In the genomic region with DNA sequence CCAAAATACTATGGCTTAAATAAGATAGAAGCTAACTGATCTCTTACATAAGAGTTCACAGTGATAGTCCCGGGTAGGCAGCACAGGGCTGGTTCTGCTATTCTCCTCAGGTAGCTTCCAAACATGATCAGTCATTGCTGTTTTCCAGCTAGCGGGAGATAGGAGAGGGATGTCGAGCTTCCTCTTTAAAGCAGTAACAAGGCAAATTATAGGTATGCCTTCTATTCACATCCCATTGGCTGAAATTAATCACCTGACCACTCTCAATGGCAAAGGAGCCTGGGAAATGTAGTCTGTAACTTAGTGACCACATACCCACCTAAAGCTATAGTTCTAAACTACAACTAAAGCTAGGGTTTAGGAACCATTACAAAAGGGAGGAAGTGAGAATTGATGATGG, we compare ENCODE assay signal across 8 cellular contexts. TPM values are rescaled to one million over a fixed set of nuclear protein-coding genes. Genes with fewer than 3 reads are reported as not detected.
DNase-seq lines count a peak whose midpoint lies in the region; ATAC-seq, FAIRE-seq and TF ChIP-seq lines count a peak whose summit lies in the region.

No MANE protein-coding gene starts in this region.

- peaks cover 2% of the 10 kb centered on the region for H3K23me2 ChIP-seq in H1 (ENCODE audit: low read depth, low read length)

- H3K36me3 Mint-ChIP-seq in natural killer cell treated with Interleukin-12 subunit alpha and Interleukin-12 subunit beta and Interleukin-15 and Interleukin-18, amount 100 ng/mL, for 72 hours, result no peaks in the 10 kb centered on the region

- CTCF ChIA-PET in H1 (lab: Charles Lee; ENCODE audit: partially characterized antibody), result interaction anchor here (0.8 kb wide), 1 partner anchor 132 kb away, joined by 4 read pairs; no protein-coding TSS in a partner anchor

- H2BK20ac ChIP-seq in H1 (ENCODE audit: low read length), result no peak overlapping the region

- no peak for TF ChIP-seq EP300 in H1 (IDR thresholded peaks at IDR 0.05; ENCODE audit: borderline replicate concordance in 1 of 2, low read depth in 2 of 2, low read length in 2 of 2)

- peak overlapping the region in 1 of 4 experiments; percentile 50; a peak in 1 of 7 replicates for H3K9ac ChIP-seq in H1 (replicated peaks in 1 of 4; ENCODE audit: extremely low read depth in 1 of 4, low read depth in 3 of 4, low read length in 3 of 4)

- no peak overlapping the region for H3K56ac ChIP-seq in H1 (replicated peaks; ENCODE audit: insufficient read length, low read depth, low read length)

- TF ChIP-seq POLR2A in GM12892 (IDR thresholded peaks at IDR 0.05; ENCODE audit: low read depth, low read length) (no peak), H1 (IDR thresholded peaks at IDR 0.05; ENCODE audit: control extremely low read depth in 1 of 2, low read depth in 2 of 2, low read length in 2 of 2) (no peak)

- no peak overlapping the region for H3K23ac ChIP-seq in H1 (ENCODE audit: insufficient read length)

- H3K9me3 ChIP-seq in H1 (ENCODE audit: insufficient read depth in 2 of 2, low read depth in 1 of 2, low read length in 1 of 2), result no peaks in the 10 kb centered on the region

- no peak overlapping the region for H2BK5ac ChIP-seq in H1 (ENCODE audit: low read depth, low read length)

- H2BK12ac ChIP-seq in H1 (ENCODE audit: low read depth, low read length), result no peak overlapping the region

- H3K4me3 ChIP-seq in LNCaP clone FGC (ENCODE audit: low read depth, low read length) (no peak overlapping the region), H1 (ENCODE audit: extremely low read depth in 1 of 4, insufficient read depth in 2 of 4, low read depth in 3 of 4, low read length in 4 of 4) (peak overlapping the region; percentile 0 to 50 (median 10); a peak in 4 of 8 replicates)

- no peaks in the 10 kb centered on the region for H3K36me3 ChIP-seq in H1 (ENCODE audit: control insufficient read depth in 2 of 4, insufficient read depth in 4 of 4, low read length in 3 of 4)

- 17% methylated on average over 3 of the region's 3 CpGs; no CpG with 5 or more reads in 1 of the 2 experiments for WGBS in H1 (ENCODE audit: extremely low coverage in 1 of 2, insufficient coverage in 1 of 2, insufficient read length in 1 of 2, insufficient replicate concordance in 2 of 2, low coverage in 1 of 2, low lambda C conversion rate in 2 of 2, missing lambda C conversion rate in 1 of 2), 2 experiments

- H4K5ac ChIP-seq in H1 (ENCODE audit: insufficient read length, low read depth, low read length), result peak overlapping the region; percentile 34

- no peak for TF ChIP-seq RAD21 in H1 (IDR thresholded peaks at IDR 0.05 in 1 of 2, conservative IDR thresholded peaks at IDR 0.05 in 1 of 2; ENCODE audit: low read depth in 2 of 2, low read length in 2 of 2)

- no peak overlapping the region for H2AK5ac ChIP-seq in H1 (ENCODE audit: low read depth, low read length)

- no peak overlapping the region for H3K27ac ChIP-seq in H1 (ENCODE audit: low read depth, low read length)

- no peak overlapping the region for H3K4ac ChIP-seq in H1 (replicated peaks; ENCODE audit: insufficient read length, low read depth, low read length)

- FAIRE-seq in GM12892 (lab: Jason Lieb, UNC) (peak; percentile 95), H1 (lab: Jason Lieb, UNC) (peak; percentile 93)

- no peak overlapping the region for H4K91ac ChIP-seq in H1 (replicated peaks; ENCODE audit: insufficient read length, low read length)

- no peak overlapping the region for H3K27ac Mint-ChIP-seq in natural killer cell treated with Interleukin-12 subunit alpha and Interleukin-12 subunit beta and Interleukin-15 and Interleukin-18, amount 100 ng/mL, for 72 hours

- no peak overlapping the region for H3K14ac ChIP-seq in H1 (ENCODE audit: insufficient read length)

- H2BK120ac ChIP-seq in H1 (replicated peaks; ENCODE audit: low read depth, low read length), result no peak overlapping the region

- DNase-seq in Ammon's horn (ENCODE audit: low spot score) (peak; percentile 56), GM12892 (ENCODE audit: insufficient read length) (peak; percentile 33), LNCaP clone FGC (ENCODE audit: low read depth) (peak; percentile 54), SHP77 (lab: John Stamatoyannopoulos, UW) (peak; percentile 68 to 74), H1 (ENCODE audit: low read depth in 1 of 2, low spot score in 2 of 2) (peak in 1 of 2 experiments; percentile 15), amniotic stem cell (lab: John Stamatoyannopoulos, UW) (no peak)
- DNase-seq in natural killer cell treated with Interleukin-12 subunit alpha and Interleukin-12 subunit beta and Interleukin-15 and Interleukin-18, amount 100 ng/mL, for 72 hours (ENCODE audit: low spot score), result no peak

- TF ChIP-seq CTCF in LNCaP clone FGC (IDR thresholded peaks at IDR 0.05; ENCODE audit: control insufficient read depth, extremely low read depth, insufficient read depth) (no peak), H1 (IDR thresholded peaks at IDR 0.05; ENCODE audit: control extremely low read depth in 1 of 3, insufficient read depth in 1 of 3, low read depth in 1 of 3, low read length in 3 of 3) (no peak)

- no peaks in the 10 kb centered on the region for H4K20me1 ChIP-seq in H1 (replicated peaks in 1 of 2; ENCODE audit: control insufficient read depth in 1 of 2, insufficient read depth in 2 of 2, low read length in 2 of 2)

- no peaks in the 10 kb centered on the region for H3K4me1 Mint-ChIP-seq in natural killer cell treated with Interleukin-12 subunit alpha and Interleukin-12 subunit beta and Interleukin-15 and Interleukin-18, amount 100 ng/mL, for 72 hours (ENCODE audit: low read depth in 2 of 2)

- H4K8ac ChIP-seq in H1 (ENCODE audit: extremely low read depth, insufficient read depth, low read length), result no peak overlapping the region

- H3K27me3 Mint-ChIP-seq in natural killer cell treated with Interleukin-12 subunit alpha and Interleukin-12 subunit beta and Interleukin-15 and Interleukin-18, amount 100 ng/mL, for 72 hours, result peaks cover 20 to 29% of the 10 kb centered on the region in 2 donors

- H3K79me2 ChIP-seq in H1 (ENCODE audit: control insufficient read depth in 1 of 2, insufficient read depth in 2 of 2, low read length in 2 of 2), result no peaks in the 10 kb centered on the region

- POLR2A ChIA-PET in H1 (lab: Charles Lee; ENCODE audit: partially characterized antibody), result interaction anchor here (1.8 kb wide), 1 partner anchor 456 kb away, joined by 4 read pairs; no protein-coding TSS in a partner anchor

- peak overlapping the region; percentile 100 for H2AFZ ChIP-seq in H1 (ENCODE audit: low read length)

- H3K4me2 ChIP-seq in H1 (ENCODE audit: insufficient read depth in 1 of 2, low read depth in 2 of 2, low read length in 2 of 2), result peak overlapping the region; percentile 65 to 75; a peak in 3 of 4 replicates

- no peaks in the 10 kb centered on the region for H3K4me1 ChIP-seq in H1 (replicated peaks in 1 of 4; ENCODE audit: control insufficient read depth in 3 of 4, insufficient read depth in 4 of 4, low read length in 3 of 4)

- no peak overlapping the region for H2BK15ac ChIP-seq in H1 (ENCODE audit: low read length)

- H3K9me3 Mint-ChIP-seq in natural killer cell treated with Interleukin-12 subunit alpha and Interleukin-12 subunit beta and Interleukin-15 and Interleukin-18, amount 100 ng/mL, for 72 hours, result no peaks in the 10 kb centered on the region

- no peaks in the 10 kb centered on the region for H3K79me1 ChIP-seq in H1 (ENCODE audit: low read depth, low read length)

- H3K18ac ChIP-seq in H1 (ENCODE audit: extremely low read depth, low read length), result no peak overlapping the region

- peak; percentile 80 for ATAC-seq in HG02571 (IDR thresholded peaks at IDR 0.05; ENCODE audit: unreplicated experiment)
- ATAC-seq in natural killer cell treated with Interleukin-12 subunit alpha and Interleukin-12 subunit beta and Interleukin-15 and Interleukin-18, amount 100 ng/mL, for 72 hours, result peak; percentile 69 to 76

- H3K4me3 Mint-ChIP-seq in natural killer cell treated with Interleukin-12 subunit alpha and Interleukin-12 subunit beta and Interleukin-15 and Interleukin-18, amount 100 ng/mL, for 72 hours, result no peak overlapping the region

- H3K27me3 ChIP-seq in H1 (replicated peaks in 1 of 4; ENCODE audit: control insufficient read depth in 3 of 4, extremely low read depth in 1 of 4, insufficient read depth in 3 of 4, low read length in 3 of 4), result no peaks in the 10 kb centered on the region

TF ChIP-seq in H1, 55 proteins besides CTCF, POLR2A, EP300 and RAD21:
- TF ChIP-seq CHD2 (IDR thresholded peaks at IDR 0.05; ENCODE audit: low read length), result peak; percentile 54
- TF ChIP-seq SP1 (IDR thresholded peaks at IDR 0.05; ENCODE audit: low read depth, low read length), result peak; percentile 87; the same call in 1 of the 2 replicates
- TF ChIP-seq, protein P1, sequence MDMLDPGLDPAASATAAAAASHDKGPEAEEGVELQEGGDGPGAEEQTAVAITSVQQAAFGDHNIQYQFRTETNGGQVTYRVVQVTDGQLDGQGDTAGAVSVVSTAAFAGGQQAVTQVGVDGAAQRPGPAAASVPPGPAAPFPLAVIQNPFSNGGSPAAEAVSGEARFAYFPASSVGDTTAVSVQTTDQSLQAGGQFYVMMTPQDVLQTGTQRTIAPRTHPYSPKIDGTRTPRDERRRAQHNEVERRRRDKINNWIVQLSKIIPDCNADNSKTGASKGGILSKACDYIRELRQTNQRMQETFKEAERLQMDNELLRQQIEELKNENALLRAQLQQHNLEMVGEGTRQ (IDR thresholded peaks at IDR 0.05; ENCODE audit: low read length), result peak; percentile 90
- TF ChIP-seq, protein P2, sequence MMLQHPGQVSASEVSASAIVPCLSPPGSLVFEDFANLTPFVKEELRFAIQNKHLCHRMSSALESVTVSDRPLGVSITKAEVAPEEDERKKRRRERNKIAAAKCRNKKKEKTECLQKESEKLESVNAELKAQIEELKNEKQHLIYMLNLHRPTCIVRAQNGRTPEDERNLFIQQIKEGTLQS (IDR thresholded peaks at IDR 0.05; ENCODE audit: insufficient read depth, low read depth, low read length), result peak; percentile 42; the same call in 1 of the 2 replicates
- no peak for TF ChIP-seq SAP30 (IDR thresholded peaks at IDR 0.05; ENCODE audit: insufficient read depth, insufficient replicate concordance, low read length)
- peak; percentile 79 for TF ChIP-seq SIX5 (IDR thresholded peaks at IDR 0.05; ENCODE audit: low read depth, low read length)
- TF ChIP-seq RXRA (IDR thresholded peaks at IDR 0.05; ENCODE audit: insufficient read depth, low read depth, low read length), result no peak
TF ChIP-seq in H1: peak in this region for 5.

RNA-seq across cellular contexts. Expression of a gene that starts 34.5 kb away (rescaled TPM):
- polyA plus RNA-seq in GM12892 (2012; ENCODE audit: missing spikeins), result 57.9 TPM
- 62.4 and 64.8 TPM in 2 replicates for total RNA-seq in H1 (2021; fragmentation: NEBNext Ultra II Directional; extraction: Animal tissue kit (Norgen Biotek cat#: 25700))
- 10.8 and 24.2 TPM in 2 replicates for polyA plus RNA-seq in H1 (2011; rRNA removed)
- polyA plus RNA-seq in H1 (2011; cell fraction: cytosol; rRNA removed), result 42.6 TPM
- 7.7 TPM for polyA plus RNA-seq in H1 (2011; cell fraction: nucleus; rRNA removed)
- 43.1 to 69.0 TPM (median 49.7 TPM) in 4 replicates for polyA plus RNA-seq in H1 (2012, experiment 1 of 2)
- 5.9 TPM for polyA plus RNA-seq in H1 (2012, experiment 2 of 2)
- 65.2 TPM for polyA plus RNA-seq in H1 (2013, experiment 1 of 2)
- polyA plus RNA-seq in H1 (2013, experiment 2 of 2), result 61.3 TPM
- polyA minus RNA-seq in H1 (2011; rRNA and poly(A)+ RNA removed), result 33.6 and 36.8 TPM in 2 replicates
- 22.2 TPM for polyA minus RNA-seq in H1 (2011; cell fraction: cytosol; rRNA and poly(A)+ RNA removed)
- polyA minus RNA-seq in H1 (2011; cell fraction: nucleus; rRNA and poly(A)+ RNA removed), result 94.6 TPM
- total RNA-seq in natural killer cell treated with Interleukin-12 subunit alpha and Interleukin-12 subunit beta and Interleukin-15 and Interleukin-18, amount 100 ng/mL, for 72 hours, result 10 to 100 TPM; 39.9 to 79.3 TPM

Comparison
In these comparisons a context has a peak if more than half of its experiments do, and no peak if none do; other contexts are left out.
1. DNase-seq: peak in Ammon's horn (single experiment), GM12892 (single experiment), LNCaP clone FGC (single experiment) and SHP77 (2 of 2); none in natural killer cell treated with Interleukin-12 subunit alpha and Interleukin-12 subunit beta and Interleukin-15 and Interleukin-18, amount 100 ng/mL, for 72 hours (single experiment) and amniotic stem cell (single experiment).